16 cellular contexts compared by ENCODE assay signal in the genomic region with DNA sequence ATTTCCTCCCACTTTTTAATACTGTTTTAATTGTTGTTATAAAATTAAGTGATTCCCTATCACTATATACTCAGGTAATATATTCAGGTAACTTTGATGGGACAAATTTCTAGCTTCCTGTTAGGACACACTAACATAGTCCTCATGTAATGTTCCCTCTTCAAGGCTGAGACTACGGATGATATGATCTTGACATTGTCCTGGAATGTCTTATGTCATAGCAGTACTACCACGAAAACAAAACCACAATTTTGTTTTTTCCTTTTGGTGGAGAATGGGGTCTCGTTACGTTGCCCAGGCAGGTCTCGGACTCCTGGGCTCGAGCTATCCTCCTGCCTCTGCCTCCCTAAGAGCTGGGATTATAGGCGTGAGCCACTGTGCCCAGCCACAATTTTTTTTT. TPM values are rescaled to one million over a fixed set of nuclear protein-coding genes. Genes with fewer than 3 reads are reported as not detected.
DNase-seq lines count a peak whose midpoint lies in the region; ATAC-seq and TF ChIP-seq lines count a peak whose summit lies in the region.
"Had no signal": no experiment of that assay in that cellular context is flagged by ENCODE, and none has a peak within 500 bp of the region (broad histone marks: within the 10 kb centered on the region; RNA-seq: fewer than 3 reads in every experiment).

No MANE protein-coding gene starts in this region.

- POLR2A ChIA-PET in RWPE1 (lab: Yijun Ruan, JAX; ENCODE audit: low non-redundant PET) = interaction anchor here (0.6 kb wide), 1 partner anchor 40 kb away, joined by 3 read pairs; no protein-coding TSS in a partner anchor

- CTCF ChIA-PET in RWPE1 (lab: Yijun Ruan, JAX) = interaction anchor here (0.6 kb wide), 1 partner anchor 840 kb away, joined by 6 read pairs; no protein-coding TSS in a partner anchor

- TF ChIP-seq CTCF in RWPE1 (conservative IDR thresholded peaks at IDR 0.05; ENCODE audit: low read depth) (no peak), progenitor cell of endocrine pancreas (IDR thresholded peaks at IDR 0.05; ENCODE audit: unreplicated experiment) (no peak)

- peak; percentile 6 for DNase-seq in EH (ENCODE audit: low read depth)
- DNase-seq in RWPE1 (ENCODE audit: low spot score) = no peak
- no peak for DNase-seq in central memory CD8-positive, alpha-beta T cell (ENCODE audit: low spot score in 2 of 2)
- peak; percentile 34 for DNase-seq in posterior vena cava (ENCODE audit: low spot score)
- DNase-seq in A172 (ENCODE audit: low spot score) = no peak
- no peak for DNase-seq in stimulated activated CD4-positive, alpha-beta T cell treated with anti-CD3 and anti-CD28 coated beads, Interleukin-1b, Interleukin-23, amount 100 ng/mL, for 48 hours
- no peak for DNase-seq in progenitor cell of endocrine pancreas (ENCODE audit: low spot score, unreplicated experiment)
- DNase-seq: 8988T; C1 segment of cervical spinal cord; Calu3; CD4-positive, alpha-beta memory T cell; COR-L47; DMS53; DMS79 treated with DMSO at 0.1 percent for 48 hours; GOT3; HFFc6 had no signal

- no peaks in the 10 kb centered on the region for H3K4me1 Mint-ChIP-seq in central memory CD8-positive, alpha-beta T cell
- H3K4me1 Mint-ChIP-seq in progenitor cell of endocrine pancreas (ENCODE audit: low read depth) = peaks cover 15% of the 10 kb centered on the region

- no peaks in the 10 kb centered on the region for H3K9me3 Mint-ChIP-seq in central memory CD8-positive, alpha-beta T cell
- H3K9me3 Mint-ChIP-seq in progenitor cell of endocrine pancreas (ENCODE audit: low read depth) = no peaks in the 10 kb centered on the region
- H3K9me3 Mint-ChIP-seq: CD4-positive, alpha-beta memory T cell; HFFc6 had no signal

- intact Hi-C loops in posterior vena cava (cut with DNase I) = no loop called here

- ATAC-seq in central memory CD8-positive, alpha-beta T cell (replicated peaks; ENCODE audit: extremely low read depth, poor library complexity, severe bottlenecking) = no peak

- H3K36me3 Mint-ChIP-seq in central memory CD8-positive, alpha-beta T cell (ENCODE audit: insufficient read depth) = peaks cover 20% of the 10 kb centered on the region
- H3K36me3 Mint-ChIP-seq in progenitor cell of endocrine pancreas (ENCODE audit: insufficient read depth) = no peaks in the 10 kb centered on the region

- H3K4me3 Mint-ChIP-seq in central memory CD8-positive, alpha-beta T cell = no peak overlapping the region
- H3K4me3 Mint-ChIP-seq in progenitor cell of endocrine pancreas (ENCODE audit: low read depth) = no peak overlapping the region
- H3K4me3 Mint-ChIP-seq: CD4-positive, alpha-beta memory T cell; HFFc6 had no signal

- H3K27ac ChIP-seq in RWPE1 = peak overlapping the region; percentile 22

- H3K27ac Mint-ChIP-seq in central memory CD8-positive, alpha-beta T cell (ENCODE audit: low read depth) = peak overlapping the region; percentile 32
- no peak overlapping the region for H3K27ac Mint-ChIP-seq in progenitor cell of endocrine pancreas
- H3K27ac Mint-ChIP-seq: CD4-positive, alpha-beta memory T cell; HFFc6 had no signal

- no peaks in the 10 kb centered on the region for H3K27me3 Mint-ChIP-seq in central memory CD8-positive, alpha-beta T cell
- H3K27me3 Mint-ChIP-seq in progenitor cell of endocrine pancreas = no peaks in the 10 kb centered on the region
- H3K27me3 Mint-ChIP-seq: CD4-positive, alpha-beta memory T cell had no signal

RNA-seq across cellular contexts. Expression of gene IP6K2, which starts 26.8 kb away (rescaled TPM):
- 10 to 100 TPM; 24.6 to 33.1 TPM for total RNA-seq in posterior vena cava
- 64.1 and 73.4 TPM in 2 replicates for total RNA-seq in A172 (2014; rRNA removed; shearing (Covaris generic))
- total RNA-seq in progenitor cell of endocrine pancreas = 207 and 212 TPM in 2 replicates

RNA-seq across cellular contexts. Expression of gene NCKIPSD, which starts 58.1 kb away (rescaled TPM):
- total RNA-seq in posterior vena cava (10 to 100 TPM; 14.0 to 19.8 TPM), progenitor cell of endocrine pancreas (29.8 and 32.0 TPM in 2 replicates)
- 23.6 and 37.7 TPM in 2 replicates for total RNA-seq in A172 (2014; rRNA removed; shearing (Covaris generic))

Comparison
In these comparisons a context has a peak if more than half of its experiments do, and no peak if none do; other contexts are left out.
1. DNase-seq: peak in EH (single experiment) and posterior vena cava (single experiment); none in RWPE1 (single experiment), central memory CD8-positive, alpha-beta T cell (0 of 2), A172 (single experiment), stimulated activated CD4-positive, alpha-beta T cell treated with anti-CD3 and anti-CD28 coated beads, Interleukin-1b, Interleukin-23, amount 100 ng/mL, for 48 hours (single experiment) and progenitor cell of endocrine pancreas (single experiment).